Comparison of ENCODE assay signal across 8 cellular contexts in the genomic region with DNA sequence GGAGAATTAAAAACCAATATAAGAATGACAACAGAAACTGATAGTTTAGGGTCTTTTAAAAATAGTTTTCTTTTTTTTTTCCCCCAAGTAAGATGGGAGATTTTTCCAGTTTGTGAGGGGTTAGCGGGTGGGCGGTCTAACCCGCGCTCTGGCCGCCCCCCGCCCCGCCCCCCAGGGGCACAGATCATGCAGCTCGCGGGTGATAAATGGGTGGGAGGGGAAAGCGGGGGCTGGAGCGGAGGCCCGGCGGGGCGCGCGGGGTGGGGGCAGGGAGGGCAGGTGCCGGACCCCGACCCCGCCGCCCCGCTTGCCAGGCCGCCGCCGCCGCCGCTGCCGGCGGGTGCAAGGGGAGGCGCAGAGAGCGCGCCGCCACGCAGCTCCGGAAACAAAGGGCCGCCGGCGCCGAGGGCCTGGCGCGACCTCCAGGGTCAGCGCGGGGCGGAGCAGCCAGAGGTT.
DNase-seq lines count a peak whose midpoint lies in the region; ATAC-seq and TF ChIP-seq lines count a peak whose summit lies in the region.

No MANE protein-coding gene starts in this region.

- H3K4me3 Mint-ChIP-seq in activated naive CD8-positive, alpha-beta T cell: peak overlapping the region; percentile 79

- no peaks in the 10 kb centered on the region for H3K36me3 ChIP-seq in heart right ventricle
- H3K36me3 ChIP-seq in liver (ENCODE audit: control insufficient read depth in 4 of 4, insufficient read depth in 3 of 4, low read depth in 1 of 4, low read length in 3 of 4): no peaks in the 10 kb centered on the region
- no peaks in the 10 kb centered on the region for H3K36me3 ChIP-seq in upper lobe of right lung

- H3K27me3 Mint-ChIP-seq in activated naive CD8-positive, alpha-beta T cell: no peaks in the 10 kb centered on the region

- H3K36me3 Mint-ChIP-seq in activated naive CD8-positive, alpha-beta T cell: no peaks in the 10 kb centered on the region

- ATAC-seq in heart right ventricle (peak in 3 of 8 donors; percentile 46 to 60 (median 47)), left cardiac atrium (no peak), upper lobe of right lung (no peak), HG02970 (IDR thresholded peaks at IDR 0.05; ENCODE audit: low FRiP score, unreplicated experiment) (no peak), GM21381 (IDR thresholded peaks at IDR 0.05; ENCODE audit: unreplicated experiment) (no peak)

- H3K4me1 ChIP-seq in heart right ventricle: peaks cover 2 to 41% (median 28%) of the 10 kb centered on the region in 9 donors
- peaks cover 2 to 23% (median 16%) of the 10 kb centered on the region in 4 donors for H3K4me1 ChIP-seq in liver (ENCODE audit: control insufficient read depth in 4 of 4, insufficient read depth in 4 of 4, low read length in 3 of 4)
- peaks cover 10% of the 10 kb centered on the region for H3K4me1 ChIP-seq in upper lobe of right lung

- peak overlapping the region; percentile 43 to 54 for H3K9ac ChIP-seq in liver (ENCODE audit: low read depth in 1 of 2, low read length in 2 of 2)

- H3K9me3 ChIP-seq in heart right ventricle: no peaks in the 10 kb centered on the region
- no peaks in the 10 kb centered on the region for H3K9me3 ChIP-seq in liver (ENCODE audit: control insufficient read depth in 4 of 4, low read length in 3 of 4)
- H3K9me3 ChIP-seq in upper lobe of right lung: no peaks in the 10 kb centered on the region

- peaks cover 34% of the 10 kb centered on the region for H3K4me1 Mint-ChIP-seq in activated naive CD8-positive, alpha-beta T cell (ENCODE audit: low read depth)

- TF ChIP-seq CTCF in heart right ventricle (IDR thresholded peaks at IDR 0.05): no peak
- no peak for TF ChIP-seq CTCF in liver (IDR thresholded peaks at IDR 0.05; ENCODE audit: low read depth, low read length, missing input control)
- TF ChIP-seq CTCF in upper lobe of right lung (IDR thresholded peaks at IDR 0.05): no peak

- DNase-seq in heart right ventricle (no peak), left cardiac atrium (no peak), upper lobe of right lung (peak; percentile 71), HuH-7.5 (ENCODE audit: low spot score) (no peak)

- TF ChIP-seq RAD21 in liver (IDR thresholded peaks at IDR 0.05): no peak

- H3K27ac ChIP-seq in heart right ventricle (peak overlapping the region; percentile 66 to 96 (median 94)), liver (ENCODE audit: low read depth in 1 of 2, low read length in 2 of 2) (peak overlapping the region; percentile 97 to 99), upper lobe of right lung (peak overlapping the region; percentile 95)

- H3K4me3 ChIP-seq in heart right ventricle: peak overlapping the region; percentile 59 to 86 (median 77)
- peak overlapping the region in 2 of 3 donors; percentile 79 to 95 for H3K4me3 ChIP-seq in liver (ENCODE audit: low read depth in 1 of 3, low read length in 3 of 3)
- peak overlapping the region; percentile 87 for H3K4me3 ChIP-seq in upper lobe of right lung

- whole genome bisulfite sequencing in heart right ventricle, 2 donors: 4 to 5% methylated on average over 43 of the region's 43 CpGs
- 1% methylated on average over 43 of the region's 43 CpGs for WGBS in liver

- H3K9me3 Mint-ChIP-seq in activated naive CD8-positive, alpha-beta T cell (ENCODE audit: low read depth): no peaks in the 10 kb centered on the region

- peak overlapping the region; percentile 77 for H3K27ac Mint-ChIP-seq in activated naive CD8-positive, alpha-beta T cell

- H3K27me3 ChIP-seq in heart right ventricle (no peaks in the 10 kb centered on the region), liver (ENCODE audit: control insufficient read depth in 4 of 4, insufficient read depth in 4 of 4, low read length in 3 of 4) (no peaks in the 10 kb centered on the region), upper lobe of right lung (no peaks in the 10 kb centered on the region)

- intact Hi-C loops in heart right ventricle (cut with DNase I) (loop anchor here in 1 of 10 donors (5.0 kb wide), 2 partner anchors 91 to 1366 kb away; a partner anchor contains a TSS), left cardiac atrium (cut with DNase I) (loop anchor here in 1 of 2 donors (10.0 kb wide), 1 partner anchor 52 kb away; no protein-coding TSS in a partner anchor), upper lobe of right lung (cut with DNase I) (no loop called here)

TF ChIP-seq in liver, 16 proteins besides CTCF, POLR2A, EP300 and RAD21:
- TF ChIP-seq HNF4G (IDR thresholded peaks at IDR 0.05): no peak
- no peak for TF ChIP-seq FOXA1 (IDR thresholded peaks at IDR 0.05)
- no peak for TF ChIP-seq GABPA (IDR thresholded peaks at IDR 0.05 in 1 of 2, conservative IDR thresholded peaks at IDR 0.05 in 1 of 2)
- TF ChIP-seq, protein P1, sequence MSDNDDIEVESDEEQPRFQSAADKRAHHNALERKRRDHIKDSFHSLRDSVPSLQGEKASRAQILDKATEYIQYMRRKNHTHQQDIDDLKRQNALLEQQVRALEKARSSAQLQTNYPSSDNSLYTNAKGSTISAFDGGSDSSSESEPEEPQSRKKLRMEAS (IDR thresholded peaks at IDR 0.05): no peak
- TF ChIP-seq HNF4A (conservative IDR thresholded peaks at IDR 0.05): no peak
- TF ChIP-seq NR2F2 (IDR thresholded peaks at IDR 0.05): no peak
- TF ChIP-seq, protein P2, sequence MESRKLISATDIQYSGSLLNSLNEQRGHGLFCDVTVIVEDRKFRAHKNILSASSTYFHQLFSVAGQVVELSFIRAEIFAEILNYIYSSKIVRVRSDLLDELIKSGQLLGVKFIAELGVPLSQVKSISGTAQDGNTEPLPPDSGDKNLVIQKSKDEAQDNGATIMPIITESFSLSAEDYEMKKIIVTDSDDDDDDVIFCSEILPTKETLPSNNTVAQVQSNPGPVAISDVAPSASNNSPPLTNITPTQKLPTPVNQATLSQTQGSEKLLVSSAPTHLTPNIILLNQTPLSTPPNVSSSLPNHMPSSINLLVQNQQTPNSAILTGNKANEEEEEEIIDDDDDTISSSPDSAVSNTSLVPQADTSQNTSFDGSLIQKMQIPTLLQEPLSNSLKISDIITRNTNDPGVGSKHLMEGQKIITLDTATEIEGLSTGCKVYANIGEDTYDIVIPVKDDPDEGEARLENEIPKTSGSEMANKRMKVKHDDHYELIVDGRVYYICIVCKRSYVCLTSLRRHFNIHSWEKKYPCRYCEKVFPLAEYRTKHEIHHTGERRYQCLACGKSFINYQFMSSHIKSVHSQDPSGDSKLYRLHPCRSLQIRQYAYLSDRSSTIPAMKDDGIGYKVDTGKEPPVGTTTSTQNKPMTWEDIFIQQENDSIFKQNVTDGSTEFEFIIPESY (IDR thresholded peaks at IDR 0.05): no peak
- TF ChIP-seq EGR1 (IDR thresholded peaks at IDR 0.05; ENCODE audit: low read depth in 2 of 2): no peak
- TF ChIP-seq TAF1 (conservative IDR thresholded peaks at IDR 0.05): no peak
- no peak for TF ChIP-seq JUND (IDR thresholded peaks at IDR 0.05)
